In genomic region chr20:25514747-25515340, GRCh38 we compare ENCODE assay signal across 35 cellular contexts.
"Had no signal": no experiment of that assay in that cellular context is flagged by ENCODE, and none has a peak within 500 bp of the region (broad histone marks: within the 10 kb centered on the region; RNA-seq: fewer than 3 reads in every experiment).

No MANE protein-coding gene starts in this region.

- H3K36me3 ChIP-seq: ovary, uterus had no signal

- FAIRE-seq: astrocyte, keratinocyte had no signal

- H3K27me3 ChIP-seq: brain microvascular endothelial cell, heart right ventricle, ovary, uterus had no signal

- H3K9me3 ChIP-seq: prostate gland had no signal

- DNase-seq: activated CD4-positive, alpha-beta memory T cell treated with anti-CD3 and anti-CD28 coated beads for 36 hours; activated CD4-positive, alpha-beta T cell treated with anti-CD3 and anti-CD28 coated beads for 48 hours; activated CD8-positive, alpha-beta memory T cell treated with anti-CD3 and anti-CD28 coated beads, Interleukin-2, amount 50 U/mL, for 4 hours; activated effector memory CD4-positive, alpha-beta T cell treated with anti-CD3 and anti-CD28 coated beads, Interleukin-2, amount 50 U/mL, for 16 hours; activated naive CD4-positive, alpha-beta T cell treated with anti-CD3 and anti-CD28 coated beads for 36 hours; activated naive CD8-positive, alpha-beta T cell treated with anti-CD3 and anti-CD28 coated beads, Interleukin-2, amount 10 ng/mL, durations not matched to agents 7 days and 5 days; activated T-cell treated with anti-CD3 and anti-CD28 coated beads, Interleukin-2, amount 50 U/mL, for 1 hour; brain microvascular endothelial cell; caudate nucleus; cortex of kidney; effector memory CD8-positive, alpha-beta T cell; foreskin fibroblast; heart right ventricle; left cardiac atrium; left ventricle myocardium superior; mammary epithelial cell; midbrain; naive thymus-derived CD4-positive, alpha-beta T cell; ovary; retina; stimulated activated CD4-positive, alpha-beta T cell treated with anti-CD3 and anti-CD28 coated beads, Interleukin-1b, Interleukin-23, amount 100 ng/mL, for 48 hours; stimulated activated CD4-positive, alpha-beta T cell treated with anti-CD3 and anti-CD28 coated beads, Interleukin-4, amount 100 ng/mL, for 4 hours; stimulated activated CD8-positive, alpha-beta memory T cell treated with anti-CD3 and anti-CD28 coated beads, Interleukin-4, amount 100 ng/mL, for 48 hours; stimulated activated naive CD8-positive, alpha-beta T cell treated with anti-CD3 and anti-CD28 coated beads, Interleukin-15, amount 100 ng/mL, for 72 hours; substantia nigra; T1000; uterus; WERI-Rb-1 had no signal

- H3K4me2 ChIP-seq: smooth muscle cell had no signal

- H3K27ac ChIP-seq: brain microvascular endothelial cell, heart right ventricle, ovary, prostate gland, uterus, WERI-Rb-1 had no signal

- ATAC-seq: activated CD4-positive, CD25-positive, alpha-beta regulatory T cell treated with anti-CD3 and anti-CD28 coated beads, Interleukin-2, amount 50 U/mL, for 24 hours; effector memory CD8-positive, alpha-beta T cell; esophagus mucosa; heart right ventricle; left cardiac atrium; left ventricle myocardium superior; naive thymus-derived CD4-positive, alpha-beta T cell; stimulated activated memory B cell treated with anti-CD40 and anti-IgM and Interleukin-4, amounts not matched to agents 10 μg/mL and 1 μg/mL and 100 μg/mL, for 72 hours; stimulated activated naive CD8-positive, alpha-beta T cell treated with anti-CD3 and anti-CD28 coated beads, Interleukin-15, amount 100 ng/mL, for 72 hours had no signal

- H3K4me1 ChIP-seq: heart right ventricle, prostate gland, uterus had no signal

- H3K4me3 ChIP-seq: heart right ventricle, ovary, prostate gland, smooth muscle cell, uterus had no signal
